ENCODE assay signal across 19 cellular contexts in genomic region chr11:108961095-108961494, GRCh38.
DNase-seq lines count a peak whose midpoint lies in the region; ATAC-seq, FAIRE-seq and TF ChIP-seq lines count a peak whose summit lies in the region.
"Had no signal": no experiment of that assay in that cellular context is flagged by ENCODE, and none has a peak within 500 bp of the region (broad histone marks: within the 10 kb centered on the region; RNA-seq: fewer than 3 reads in every experiment).

No MANE protein-coding gene starts in this region.

- H3K4me3 ChIP-seq in naive thymus-derived CD4-positive, alpha-beta T cell (ENCODE audit: low read length), result no peak overlapping the region
- H3K4me3 ChIP-seq in kidney (ENCODE audit: low read length in 2 of 2), result no peak overlapping the region
- H3K4me3 ChIP-seq: left lung had no signal

- POLR2A ChIA-PET in WTC11 (lab: Charles Lee), result no interaction called here
- POLR2A ChIA-PET in naive thymus-derived CD4-positive, alpha-beta T cell (lab: Charles Lee), result no interaction called here

- no peaks in the 10 kb centered on the region for H3K27me3 Mint-ChIP-seq in WTC11 (ENCODE audit: low read depth)
- peaks cover 0 to 8% (median 0%) of the 10 kb centered on the region in 5 donors for H3K27me3 Mint-ChIP-seq in naive thymus-derived CD4-positive, alpha-beta T cell
- H3K27me3 Mint-ChIP-seq: dendritic cell treated with granulocyte-macrophage colony-stimulating factor and Interleukin-4, amounts not matched to agents 40 ng/mL and 50 ng/mL, for 4 days had no signal

- DNase-seq in GDM1 (lab: John Stamatoyannopoulos, UW), result peak; percentile 31
- DNase-seq in Kasumi-1 (lab: John Stamatoyannopoulos, UW), result peak; percentile 22
- DNase-seq in WTC11 (ENCODE audit: low spot score), result no peak
- no peak for DNase-seq in naive thymus-derived CD4-positive, alpha-beta T cell
- no peak for DNase-seq in kidney
- DNase-seq in left lobe of liver (ENCODE audit: low spot score), result no peak
- DNase-seq: activated CD4-positive, CD25-positive, alpha-beta regulatory T cell treated with anti-CD3 and anti-CD28 coated beads, Interleukin-2, amount 50 U/mL, for 72 hours; activated CD8-positive, alpha-beta memory T cell treated with anti-CD3 and anti-CD28 coated beads, Interleukin-2, amount 50 U/mL, for 4 hours; erythroblast; KG1; left lung; NCI-H1436; stimulated activated CD4-positive, alpha-beta T cell treated with anti-CD3 and anti-CD28 coated beads, Interleukin-4, amount 100 ng/mL, for 24 hours; T-helper 2 cell had no signal

- H3K4me1 Mint-ChIP-seq in WTC11, result peaks cover 48% of the 10 kb centered on the region
- H3K4me1 Mint-ChIP-seq in naive thymus-derived CD4-positive, alpha-beta T cell, result peaks cover 0 to 10% (median 0%) of the 10 kb centered on the region in 7 donors

- H3K9me3 Mint-ChIP-seq in WTC11, result peaks cover 14% of the 10 kb centered on the region
- H3K9me3 Mint-ChIP-seq in naive thymus-derived CD4-positive, alpha-beta T cell, result no peaks in the 10 kb centered on the region
- H3K9me3 Mint-ChIP-seq: dendritic cell treated with granulocyte-macrophage colony-stimulating factor and Interleukin-4, amounts not matched to agents 40 ng/mL and 50 ng/mL, for 4 days had no signal

- H3K36me3 ChIP-seq in naive thymus-derived CD4-positive, alpha-beta T cell (ENCODE audit: control insufficient read depth in 2 of 3, insufficient read depth in 3 of 3, low read length in 3 of 3), result no peaks in the 10 kb centered on the region
- no peaks in the 10 kb centered on the region for H3K36me3 ChIP-seq in kidney (ENCODE audit: control insufficient read depth in 1 of 2, insufficient read depth in 2 of 2, low read length in 2 of 2)
- H3K36me3 ChIP-seq: left lung had no signal

- H3K27me3 ChIP-seq in naive thymus-derived CD4-positive, alpha-beta T cell (ENCODE audit: control insufficient read depth in 2 of 2, insufficient read depth in 2 of 2, low read length in 2 of 2), result no peaks in the 10 kb centered on the region
- H3K27me3 ChIP-seq: left lung had no signal

- no peaks in the 10 kb centered on the region for H3K9me3 ChIP-seq in naive thymus-derived CD4-positive, alpha-beta T cell (ENCODE audit: control insufficient read depth in 2 of 3, low read length in 3 of 3)
- H3K9me3 ChIP-seq in kidney (ENCODE audit: control insufficient read depth in 1 of 2, low read length in 2 of 2), result no peaks in the 10 kb centered on the region
- H3K9me3 ChIP-seq: left lung had no signal

- no peak for FAIRE-seq in kidney (lab: Jason Lieb, UNC)
- FAIRE-seq: GM12892 had no signal

- intact Hi-C loops in naive thymus-derived CD4-positive, alpha-beta T cell (cut with micrococcal nuclease), result no loop called here
- intact Hi-C loops in kidney (cut with DNase I), result no loop called here

- H3K4me1 ChIP-seq in naive thymus-derived CD4-positive, alpha-beta T cell (ENCODE audit: control insufficient read depth in 2 of 2, insufficient read depth in 2 of 2, low read length in 2 of 2), result no peaks in the 10 kb centered on the region
- no peaks in the 10 kb centered on the region for H3K4me1 ChIP-seq in kidney (ENCODE audit: control insufficient read depth in 1 of 2, insufficient read depth in 1 of 2, low read depth in 1 of 2, low read length in 2 of 2)
- H3K4me1 ChIP-seq: left lung had no signal

- H3K27ac Mint-ChIP-seq in WTC11, result peak overlapping the region; percentile 23; the same call in 1 of the 2 replicates
- H3K27ac Mint-ChIP-seq in naive thymus-derived CD4-positive, alpha-beta T cell, result no peak overlapping the region
- H3K27ac Mint-ChIP-seq: dendritic cell treated with granulocyte-macrophage colony-stimulating factor and Interleukin-4, amounts not matched to agents 40 ng/mL and 50 ng/mL, for 4 days had no signal

- H3K27ac ChIP-seq in naive thymus-derived CD4-positive, alpha-beta T cell (ENCODE audit: low read depth, low read length), result no peak overlapping the region
- no peak overlapping the region for H3K27ac ChIP-seq in kidney (ENCODE audit: low read depth in 2 of 2, low read length in 2 of 2)
- H3K27ac ChIP-seq: left lung had no signal

- no peaks in the 10 kb centered on the region; the same call in 1 of the 2 replicates for H3K36me3 Mint-ChIP-seq in WTC11
- no peaks in the 10 kb centered on the region for H3K36me3 Mint-ChIP-seq in naive thymus-derived CD4-positive, alpha-beta T cell
- H3K36me3 Mint-ChIP-seq: brain had no signal

- H3K9ac ChIP-seq in kidney (ENCODE audit: low read length in 2 of 2), result no peak overlapping the region

- CTCF ChIA-PET in WTC11 (lab: Charles Lee), result no interaction called here
- CTCF ChIA-PET in naive thymus-derived CD4-positive, alpha-beta T cell (lab: Charles Lee), result no interaction called here

- no peak overlapping the region for H3K4me3 Mint-ChIP-seq in WTC11
- H3K4me3 Mint-ChIP-seq in naive thymus-derived CD4-positive, alpha-beta T cell, result no peak overlapping the region
- H3K4me3 Mint-ChIP-seq: brain; dendritic cell treated with granulocyte-macrophage colony-stimulating factor and Interleukin-4, amounts not matched to agents 40 ng/mL and 50 ng/mL, for 4 days had no signal

- no peak for TF ChIP-seq CTCF in WTC11 (IDR thresholded peaks at IDR 0.05)
- no peak for TF ChIP-seq CTCF in kidney (IDR thresholded peaks at IDR 0.05; ENCODE audit: borderline replicate concordance, extremely low read depth, insufficient read depth)

- no peak for TF ChIP-seq POLR2A in GM18505 (IDR thresholded peaks at IDR 0.05; ENCODE audit: borderline replicate concordance, extremely low read depth, insufficient read depth, insufficient read length)

- ATAC-seq in WTC11, result no peak
- ATAC-seq in naive thymus-derived CD4-positive, alpha-beta T cell, result peak; percentile 46
- no peak for ATAC-seq in HG02970 (IDR thresholded peaks at IDR 0.05; ENCODE audit: low FRiP score, unreplicated experiment)
- ATAC-seq in GM18505 (IDR thresholded peaks at IDR 0.05; ENCODE audit: unreplicated experiment), result no peak
- ATAC-seq in left lobe of liver, result no peak
- ATAC-seq: left lung had no signal

TF ChIP-seq in WTC11, 78 proteins besides CTCF, POLR2A, EP300 and RAD21 (continues in another document):
- TF ChIP-seq ELF4 (CRISPR knock-in tag; IDR thresholded peaks at IDR 0.05; ENCODE audit: low read depth) (no peak), ZNF232 (CRISPR knock-in tag; IDR thresholded peaks at IDR 0.05) (no peak), USF2 (CRISPR knock-in tag; IDR thresholded peaks at IDR 0.05) (no peak), CDX4 (CRISPR knock-in tag; IDR thresholded peaks at IDR 0.05; ENCODE audit: borderline replicate concordance) (no peak), TP53 (CRISPR knock-in tag; IDR thresholded peaks at IDR 0.05) (no peak), TEAD4 (CRISPR knock-in tag; IDR thresholded peaks at IDR 0.05) (no peak), ZNF121 (CRISPR knock-in tag; IDR thresholded peaks at IDR 0.05) (no peak), ZBTB21 (CRISPR knock-in tag; IDR thresholded peaks at IDR 0.05; ENCODE audit: borderline replicate concordance) (no peak), MAX (CRISPR knock-in tag; IDR thresholded peaks at IDR 0.05) (no peak), HMGXB4 (CRISPR knock-in tag; IDR thresholded peaks at IDR 0.05) (no peak), FOXP1 (CRISPR knock-in tag; IDR thresholded peaks at IDR 0.05; ENCODE audit: borderline replicate concordance) (no peak), ATF1 (CRISPR knock-in tag; IDR thresholded peaks at IDR 0.05) (no peak), MXD4 (CRISPR knock-in tag; IDR thresholded peaks at IDR 0.05; ENCODE audit: borderline replicate concordance) (no peak), ETV6 (CRISPR knock-in tag; IDR thresholded peaks at IDR 0.05) (no peak)

Comparison
In these comparisons a context has a peak if more than half of its experiments do, and no peak if none do; other contexts are left out.
1. DNase-seq: peak in GDM1 (single experiment) and Kasumi-1 (2 of 2); none in WTC11 (single experiment), naive thymus-derived CD4-positive, alpha-beta T cell (0 of 9), kidney (single experiment) and left lobe of liver (single experiment).